Comparison of ENCODE assay signal across 8 cellular contexts in genomic region chr10:3172081-3172445, GRCh38. TPM values are rescaled to one million over a fixed set of nuclear protein-coding genes. Genes with fewer than 3 reads are reported as not detected.
DNase-seq lines count a peak whose midpoint lies in the region; TF ChIP-seq lines count a peak whose summit lies in the region.

No MANE protein-coding gene starts in this region.

- CTCF ChIA-PET in CD8-positive, alpha-beta memory T cell (lab: Charles Lee), result interaction anchor here (1.0 to 1.6 kb wide), 2 partner anchors 22 to 28 kb away, joined by 3 to 4 read pairs; no protein-coding TSS in a partner anchor

- H3K27ac Mint-ChIP-seq in CD8-positive, alpha-beta memory T cell, result peak overlapping the region; percentile 38 to 96 (median 89)
- H3K27ac Mint-ChIP-seq in glutamatergic neuron (ENCODE audit: unreplicated experiment) (peak overlapping the region; percentile 44), progenitor cell of endocrine pancreas (peak overlapping the region; percentile 96)

- H3K4me1 ChIP-seq in CD8-positive, alpha-beta memory T cell (ENCODE audit: insufficient read depth, low read length), result peaks cover 11% of the 10 kb centered on the region

- peaks cover 27% of the 10 kb centered on the region for H3K36me3 ChIP-seq in CD8-positive, alpha-beta memory T cell (ENCODE audit: insufficient read depth, low read length)

- peak overlapping the region; percentile 67 to 91 (median 87) for H3K4me3 Mint-ChIP-seq in CD8-positive, alpha-beta memory T cell
- H3K4me3 Mint-ChIP-seq in glutamatergic neuron (ENCODE audit: unreplicated experiment), result peak overlapping the region; percentile 90
- H3K4me3 Mint-ChIP-seq in progenitor cell of endocrine pancreas (ENCODE audit: low read depth), result peak overlapping the region; percentile 88

- POLR2A ChIA-PET in CD8-positive, alpha-beta memory T cell (lab: Charles Lee), result interaction anchor here (1.2 kb wide), 1 partner anchor 613 kb away, joined by 5 read pairs; the partner anchor contains the start of gene KLF6

- peaks cover 0 to 3% of the 10 kb centered on the region in 2 donors for H3K27me3 Mint-ChIP-seq in CD8-positive, alpha-beta memory T cell
- H3K27me3 Mint-ChIP-seq in glutamatergic neuron (ENCODE audit: unreplicated experiment) (peaks cover 2% of the 10 kb centered on the region), progenitor cell of endocrine pancreas (no peaks in the 10 kb centered on the region)

- H3K9me3 ChIP-seq in CD8-positive, alpha-beta memory T cell (ENCODE audit: low read length), result no peaks in the 10 kb centered on the region

- H3K36me3 Mint-ChIP-seq in CD8-positive, alpha-beta memory T cell, result peaks cover 0 to 38% (median 5%) of the 10 kb centered on the region in 3 donors
- peaks cover 3% of the 10 kb centered on the region for H3K36me3 Mint-ChIP-seq in glutamatergic neuron (ENCODE audit: unreplicated experiment)
- peaks cover 6% of the 10 kb centered on the region for H3K36me3 Mint-ChIP-seq in progenitor cell of endocrine pancreas (ENCODE audit: insufficient read depth)

- peaks cover 10 to 37% (median 26%) of the 10 kb centered on the region in 3 donors for H3K4me1 Mint-ChIP-seq in CD8-positive, alpha-beta memory T cell
- H3K4me1 Mint-ChIP-seq in glutamatergic neuron (ENCODE audit: low read depth, unreplicated experiment) (peaks cover 2% of the 10 kb centered on the region), progenitor cell of endocrine pancreas (ENCODE audit: low read depth) (peaks cover 3% of the 10 kb centered on the region)

- peak overlapping the region; percentile 86 for H3K4me3 ChIP-seq in CD8-positive, alpha-beta memory T cell (ENCODE audit: low read length)

- TF ChIP-seq CTCF in glutamatergic neuron (IDR thresholded peaks at IDR 0.05; ENCODE audit: partially characterized antibody, unreplicated experiment) (no peak), progenitor cell of endocrine pancreas (IDR thresholded peaks at IDR 0.05; ENCODE audit: unreplicated experiment) (no peak)

- no peaks in the 10 kb centered on the region for H3K27me3 ChIP-seq in CD8-positive, alpha-beta memory T cell (ENCODE audit: insufficient read depth, low read length, poor library complexity, severe bottlenecking)

- H3K27ac ChIP-seq in CD8-positive, alpha-beta memory T cell (ENCODE audit: low read depth, low read length), result peak overlapping the region; percentile 90

- DNase-seq in CD8-positive, alpha-beta memory T cell, result no peak
- DNase-seq in HT-29 (ENCODE audit: low spot score) (peak; percentile 69), glutamatergic neuron (no peak), progenitor cell of endocrine pancreas (ENCODE audit: low spot score, unreplicated experiment) (no peak), NCI-H1092 (lab: John Stamatoyannopoulos, UW) (no peak), H4 (ENCODE audit: low spot score) (no peak), activated gamma-delta T cell treated with Interleukin-2 at 50 U/mL for 16 hours (no peak)
- DNase-seq in activated naive CD4-positive, alpha-beta T cell treated with Interleukin-2 at 50 U/mL for 16 hours, result peak; percentile 66

- no peaks in the 10 kb centered on the region for H3K9me3 Mint-ChIP-seq in CD8-positive, alpha-beta memory T cell
- H3K9me3 Mint-ChIP-seq in glutamatergic neuron (ENCODE audit: unreplicated experiment), result peaks cover 4% of the 10 kb centered on the region
- no peaks in the 10 kb centered on the region for H3K9me3 Mint-ChIP-seq in progenitor cell of endocrine pancreas (ENCODE audit: low read depth)

RNA-seq across cellular contexts. Expression of gene PITRM1, which starts 0.5 kb away (rescaled TPM):
- total RNA-seq in CD8-positive, alpha-beta memory T cell, result 100 to 1,000 TPM; 132 TPM
- 49.1 TPM for polyA plus RNA-seq in CD8-positive, alpha-beta memory T cell
- 80.5 and 80.7 TPM in 2 replicates for total RNA-seq in HT-29 (2014; rRNA removed; shearing (Covaris generic))
- total RNA-seq in glutamatergic neuron (ENCODE audit: unreplicated experiment) (65.8 TPM), progenitor cell of endocrine pancreas (47.6 and 51.7 TPM in 2 replicates)
- total RNA-seq in H4 (2014; rRNA removed; shearing (Covaris generic)), result 47.5 and 58.9 TPM in 2 replicates

Comparison
In these comparisons a context has a peak if more than half of its experiments do, and no peak if none do; other contexts are left out.
1. DNase-seq: peak in HT-29 (single experiment) and activated naive CD4-positive, alpha-beta T cell treated with Interleukin-2 at 50 U/mL for 16 hours (single experiment); none in CD8-positive, alpha-beta memory T cell (0 of 5), glutamatergic neuron (single experiment), progenitor cell of endocrine pancreas (single experiment), NCI-H1092 (single experiment), H4 (single experiment) and activated gamma-delta T cell treated with Interleukin-2 at 50 U/mL for 16 hours (single experiment).
2. H3K27ac Mint-ChIP-seq: peak in every context shown above with its lines; median percentile 96 in progenitor cell of endocrine pancreas; 89 in CD8-positive, alpha-beta memory T cell; 44 in glutamatergic neuron.
3. Peak in every context shown above with its lines, with median percentiles within 50 percentile points of each other: H3K4me3 Mint-ChIP-seq.